ENCODE assay signal across 8 cellular contexts in the genomic region with DNA sequence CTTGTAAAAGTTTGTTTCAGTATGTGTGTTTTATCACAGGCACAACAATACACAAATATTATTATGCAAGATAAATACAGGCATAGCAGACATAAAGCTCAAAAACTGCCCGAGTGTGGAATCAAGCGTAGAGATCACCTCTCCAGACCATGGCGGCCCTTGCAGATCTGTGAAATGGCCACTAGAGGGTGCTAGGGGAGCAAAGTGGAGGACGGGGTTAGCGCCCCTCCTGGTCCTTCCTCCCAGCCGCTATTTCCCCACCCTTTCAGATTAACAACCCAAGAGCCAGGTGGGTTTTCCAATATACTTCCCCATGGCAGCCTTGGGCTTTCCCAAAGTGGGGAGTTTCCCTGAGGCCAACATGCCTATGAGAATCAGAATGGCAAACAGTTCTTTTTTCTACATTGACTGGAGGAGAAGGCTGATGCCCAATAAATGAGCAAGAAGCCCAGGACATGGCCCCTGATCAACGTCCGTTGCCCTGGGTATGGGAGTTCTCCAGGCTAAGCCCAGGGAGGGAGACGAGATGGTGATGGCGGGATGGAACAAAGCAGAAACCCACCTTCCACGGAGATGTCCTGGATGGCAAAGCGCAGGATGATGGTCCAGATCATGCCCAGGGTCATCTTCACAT.
DNase-seq lines count a peak whose midpoint lies in the region; ATAC-seq and TF ChIP-seq lines count a peak whose summit lies in the region.

No MANE protein-coding gene starts in this region.

- DNase-seq in EH (ENCODE audit: low read depth) (peak; percentile 81), NCI-H510A (lab: John Stamatoyannopoulos, UW) (peak; percentile 24), choroid plexus epithelial cell (ENCODE audit: low read depth) (peak; percentile 82), left lobe of liver (ENCODE audit: low spot score) (peak; percentile 74)
- peak; percentile 85 for DNase-seq in activated CD4-positive, alpha-beta T cell treated with anti-CD3 and anti-CD28 coated beads for 48 hours
- DNase-seq in stimulated activated CD4-positive, alpha-beta T cell treated with anti-CD3 and anti-CD28 coated beads, Interleukin-4, amount 100 ng/mL, for 48 hours (ENCODE audit: low read depth in 2 of 2) = peak; percentile 70 to 73

- TF ChIP-seq CTCF in choroid plexus epithelial cell (conservative IDR thresholded peaks at IDR 0.05; ENCODE audit: low read depth, low read length) = peak; percentile 99

- ATAC-seq in HG03095 (IDR thresholded peaks at IDR 0.05; ENCODE audit: unreplicated experiment) = peak; percentile 66
- ATAC-seq in left lobe of liver = peak; percentile 98
- ATAC-seq in HG03039 (IDR thresholded peaks at IDR 0.05; ENCODE audit: unreplicated experiment) = no peak

- no peak overlapping the region for H3K4me3 ChIP-seq in choroid plexus epithelial cell (ENCODE audit: low read depth, low read length)

Comparison
In these comparisons a context has a peak if more than half of its experiments do, and no peak if none do; other contexts are left out.
1. DNase-seq: peak in every context shown above with its lines; median percentile 85 in activated CD4-positive, alpha-beta T cell treated with anti-CD3 and anti-CD28 coated beads for 48 hours; 82 in choroid plexus epithelial cell; 81 in EH; 74 in left lobe of liver; 72 in stimulated activated CD4-positive, alpha-beta T cell treated with anti-CD3 and anti-CD28 coated beads, Interleukin-4, amount 100 ng/mL, for 48 hours; 24 in NCI-H510A.